Comparison of ENCODE assay signal across 1 cellular context in genomic region chr22:24465975-24466374, GRCh38.
TF ChIP-seq lines count a peak whose summit lies in the region.

No MANE protein-coding gene starts in this region.

TF ChIP-seq in SK-N-SH, 30 proteins besides CTCF, POLR2A, EP300 and RAD21 (continued from another document):
- no peak for TF ChIP-seq PBX3 (IDR thresholded peaks at IDR 0.05)
- TF ChIP-seq RFX5 (IDR thresholded peaks at IDR 0.05; ENCODE audit: low read length), result no peak
- TF ChIP-seq SMC3 (IDR thresholded peaks at IDR 0.05; ENCODE audit: low read depth, low read length), result no peak
- no peak for TF ChIP-seq JUND (IDR thresholded peaks at IDR 0.05)
